Comparison of ENCODE assay signal across 15 cellular contexts in the genomic region with DNA sequence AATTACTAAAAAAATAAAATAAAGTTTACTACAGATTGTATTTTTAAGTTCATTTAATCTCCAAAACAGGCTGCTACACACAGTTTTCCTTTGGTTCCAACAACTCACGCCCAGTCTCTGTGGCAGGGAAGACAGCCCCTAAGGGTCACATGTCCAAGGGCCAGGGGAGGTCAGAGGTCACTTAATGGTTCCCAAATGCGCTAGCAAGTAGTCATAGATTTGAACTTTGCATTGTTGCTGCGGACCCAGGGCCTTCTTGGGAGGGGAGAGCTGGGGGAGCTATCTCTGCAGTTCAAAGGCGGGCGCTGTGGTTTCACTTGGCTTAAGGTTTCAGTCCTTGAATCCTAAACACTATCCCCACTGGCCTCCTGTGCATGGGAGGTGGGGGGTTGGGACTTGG.
DNase-seq lines count a peak whose midpoint lies in the region; ATAC-seq and TF ChIP-seq lines count a peak whose summit lies in the region.
"Had no signal": no experiment of that assay in that cellular context is flagged by ENCODE, and none has a peak within 500 bp of the region (broad histone marks: within the 10 kb centered on the region; RNA-seq: fewer than 3 reads in every experiment).

No MANE protein-coding gene starts in this region.

- no peaks in the 10 kb centered on the region for H3K9me2 ChIP-seq in GM23338 (ENCODE audit: insufficient read depth)

- no peaks in the 10 kb centered on the region for H3K27me3 ChIP-seq in GM23338 (ENCODE audit: insufficient read depth)
- no peaks in the 10 kb centered on the region for H3K27me3 ChIP-seq in sigmoid colon
- H3K27me3 ChIP-seq: BLaER1 treated with 17β-estradiol and CSF1 and Interleukin-3, amounts not matched to agents 10 nM and 100 nM had no signal

- no peak for TF ChIP-seq EP300 in sigmoid colon (IDR thresholded peaks at IDR 0.05)

- intact Hi-C loops in sigmoid colon (cut with DNase I): loop anchor here (10.0 kb wide), 1 partner anchor 175 kb away; no protein-coding TSS in a partner anchor
- intact Hi-C loops in posterior vena cava (cut with DNase I): loop anchor here (5.0 to 10.0 kb wide), 3 partner anchors 55 to 207 kb away; partner anchors contain the start of gene ZNF532 (in 1 of the 2)

- ATAC-seq in GM23338 (no peak), HG03108 (IDR thresholded peaks at IDR 0.05; ENCODE audit: unreplicated experiment) (no peak)

- no peak for TF ChIP-seq POLR2A in sigmoid colon (IDR thresholded peaks at IDR 0.05)

- peak overlapping the region; percentile 45 for H2AFZ ChIP-seq in GM23338

- no peaks in the 10 kb centered on the region; the same call in 2 of the 3 replicates for H3K9me3 Mint-ChIP-seq in GM23338
- H3K9me3 Mint-ChIP-seq: activated naive CD4-positive, alpha-beta T cell treated with anti-CD3 and anti-CD28 coated beads, Interleukin-2, amount 50 U/mL, for 24 hours had no signal

- H3K4me3 Mint-ChIP-seq in GM23338: no peak overlapping the region
- H3K4me3 Mint-ChIP-seq: activated naive CD4-positive, alpha-beta T cell treated with anti-CD3 and anti-CD28 coated beads, Interleukin-2, amount 50 U/mL, for 24 hours had no signal

- peaks cover 34% of the 10 kb centered on the region for H3K4me1 Mint-ChIP-seq in GM23338
- H3K4me1 Mint-ChIP-seq: activated naive CD4-positive, alpha-beta T cell treated with anti-CD3 and anti-CD28 coated beads, Interleukin-2, amount 50 U/mL, for 24 hours had no signal

- H3K4me2 ChIP-seq in GM23338: no peak overlapping the region
- H3K4me2 ChIP-seq: BLaER1 treated with 17β-estradiol and CSF1 and Interleukin-3, amounts not matched to agents 10 nM and 100 nM had no signal

- H3K36me3 Mint-ChIP-seq in GM23338 (ENCODE audit: low read depth): no peaks in the 10 kb centered on the region
- H3K36me3 Mint-ChIP-seq: activated naive CD4-positive, alpha-beta T cell treated with anti-CD3 and anti-CD28 coated beads, Interleukin-2, amount 50 U/mL, for 24 hours had no signal

- H3K4me1 ChIP-seq in GM23338 (ENCODE audit: insufficient read depth): peaks cover 25% of the 10 kb centered on the region
- peaks cover 0 to 14% (median 11%) of the 10 kb centered on the region in 4 donors for H3K4me1 ChIP-seq in sigmoid colon

- H3K27ac ChIP-seq in GM23338 (ENCODE audit: low read depth) (peak overlapping the region; percentile 30; the same call in 1 of the 2 replicates), caudate nucleus (ENCODE audit: low read depth, low read length) (peak overlapping the region; percentile 75), sigmoid colon (peak overlapping the region; percentile 27 to 51 (median 34))
- H3K27ac ChIP-seq: BLaER1 treated with 17β-estradiol and CSF1 and Interleukin-3, amounts not matched to agents 10 nM and 100 nM had no signal

- no peaks in the 10 kb centered on the region for H3K9me3 ChIP-seq in sigmoid colon
- H3K9me3 ChIP-seq: BLaER1 treated with 17β-estradiol and CSF1 and Interleukin-3, amounts not matched to agents 10 nM and 100 nM; HAP-1 had no signal

- no peaks in the 10 kb centered on the region for H3K79me2 ChIP-seq in GM23338 (replicated peaks; ENCODE audit: insufficient read depth)

- H3K27ac Mint-ChIP-seq in GM23338: peak overlapping the region; percentile 56; the same call in 1 of the 2 replicates
- H3K27ac Mint-ChIP-seq: activated naive CD4-positive, alpha-beta T cell treated with anti-CD3 and anti-CD28 coated beads, Interleukin-2, amount 50 U/mL, for 24 hours had no signal

- H3F3A ChIP-seq in GM23338 (replicated peaks; ENCODE audit: low read depth): peaks cover 9% of the 10 kb centered on the region; the same call in 1 of the 2 replicates

- H3K36me3 ChIP-seq in GM23338 (ENCODE audit: insufficient read depth) (no peaks in the 10 kb centered on the region), sigmoid colon (no peaks in the 10 kb centered on the region)
- H3K36me3 ChIP-seq: BLaER1 treated with 17β-estradiol and CSF1 and Interleukin-3, amounts not matched to agents 10 nM and 100 nM; HAP-1 had no signal

- DNase-seq in GM23338 (ENCODE audit: low spot score) (no peak), caudate nucleus (lab: John Stamatoyannopoulos, UW) (no peak), left kidney (ENCODE audit: low read depth, low spot score) (peak; percentile 71), sigmoid colon (no peak), GDM1 (lab: John Stamatoyannopoulos, UW) (no peak), posterior vena cava (ENCODE audit: low spot score) (no peak)
- DNase-seq in central memory CD4-positive, alpha-beta T cell: no peak
- DNase-seq: NCI-H1417, NCI-H524 treated with DMSO at 0.1 percent for 48 hours, SHP77 treated with DMSO at 0.1 percent for 48 hours had no signal

- 62 to 69% methylated on average over 5 of the region's 5 CpGs for WGBS in sigmoid colon, 2 donors

- no peak overlapping the region for H3K4me3 ChIP-seq in GM23338
- no peak overlapping the region for H3K4me3 ChIP-seq in sigmoid colon
- H3K4me3 ChIP-seq: BLaER1 treated with 17β-estradiol and CSF1 and Interleukin-3, amounts not matched to agents 10 nM and 100 nM; coronary artery; HAP-1 had no signal

- peaks cover 2% of the 10 kb centered on the region for H3K27me3 Mint-ChIP-seq in GM23338 (ENCODE audit: insufficient read depth, low read depth, poor library complexity)

- TF ChIP-seq CTCF in GM23338 (conservative IDR thresholded peaks at IDR 0.05; ENCODE audit: low read depth in 2 of 2): no peak
- no peak for TF ChIP-seq CTCF in sigmoid colon (IDR thresholded peaks at IDR 0.05)

- H4K20me1 ChIP-seq in GM23338 (replicated peaks; ENCODE audit: insufficient read depth): no peaks in the 10 kb centered on the region
- H4K20me1 ChIP-seq: BLaER1 treated with 17β-estradiol and CSF1 and Interleukin-3, amounts not matched to agents 10 nM and 100 nM had no signal

TF ChIP-seq in GM23338, 12 proteins besides CTCF, POLR2A, EP300 and RAD21 (continues in another document):
- TF ChIP-seq EZH2 (IDR thresholded peaks at IDR 0.05; ENCODE audit: low read depth, unreplicated experiment) (no peak), NANOG (IDR thresholded peaks at IDR 0.05; ENCODE audit: borderline replicate concordance) (no peak), ETS1 (IDR thresholded peaks at IDR 0.05) (no peak), CREB1 (CRISPR knock-in tag; IDR thresholded peaks at IDR 0.05; ENCODE audit: low read depth) (no peak)
